ENCODE assay signal across 21 cellular contexts in genomic region chr2:177051278-177051677, GRCh38.
DNase-seq lines count a peak whose midpoint lies in the region; ATAC-seq and TF ChIP-seq lines count a peak whose summit lies in the region.
"Had no signal": no experiment of that assay in that cellular context is flagged by ENCODE, and none has a peak within 500 bp of the region (broad histone marks: within the 10 kb centered on the region; RNA-seq: fewer than 3 reads in every experiment).

No MANE protein-coding gene starts in this region.

- H3K27me3 Mint-ChIP-seq in glutamatergic neuron (ENCODE audit: unreplicated experiment): peaks cover 1% of the 10 kb centered on the region
- H3K27me3 Mint-ChIP-seq: CD4-positive, alpha-beta T cell had no signal

- no peaks in the 10 kb centered on the region for H3K27me3 ChIP-seq in SK-N-SH (ENCODE audit: insufficient read depth)
- H3K27me3 ChIP-seq: BLaER1 had no signal

- no peaks in the 10 kb centered on the region for H4K20me1 ChIP-seq in SK-N-SH (ENCODE audit: insufficient read depth)
- H4K20me1 ChIP-seq: BLaER1 had no signal

- no peak overlapping the region for H3K4me2 ChIP-seq in SK-N-SH
- H3K4me2 ChIP-seq: BLaER1, GM23338 had no signal

- no peaks in the 10 kb centered on the region for H3K9me2 ChIP-seq in SK-N-SH

- H3K36me3 Mint-ChIP-seq in glutamatergic neuron (ENCODE audit: unreplicated experiment): no peaks in the 10 kb centered on the region
- H3K36me3 Mint-ChIP-seq: CD8-positive, alpha-beta memory T cell had no signal

- H3F3A ChIP-seq in SK-N-SH (replicated peaks; ENCODE audit: insufficient read depth): no peaks in the 10 kb centered on the region

- H3K4me1 ChIP-seq in SK-N-SH (ENCODE audit: control insufficient read depth in 1 of 2, insufficient read depth in 2 of 2, low read depth in 1 of 2, low read length in 1 of 2): peaks cover 0 to 7% of the 10 kb centered on the region in 2 experiments; a peak in 2 of 4 replicates
- H3K4me1 ChIP-seq: BLaER1 had no signal

- H3K27ac ChIP-seq in SK-N-SH (ENCODE audit: low read depth in 2 of 2, low read length in 1 of 2): no peak overlapping the region
- H3K27ac ChIP-seq: 22Rv1, BLaER1, C4-2B had no signal

- no peak overlapping the region for H3K4me3 Mint-ChIP-seq in glutamatergic neuron (ENCODE audit: unreplicated experiment)
- H3K4me3 Mint-ChIP-seq: B cell; CD4-positive, alpha-beta T cell; GM23338; H9 had no signal

- H3K27ac Mint-ChIP-seq in glutamatergic neuron (ENCODE audit: unreplicated experiment): no peak overlapping the region
- H3K27ac Mint-ChIP-seq: B cell; CD4-positive, alpha-beta T cell; GM23338; H9 had no signal

- no peak for TF ChIP-seq RAD21 in SK-N-SH (IDR thresholded peaks at IDR 0.05; ENCODE audit: low read length)

- WGBS in SK-N-SH (ENCODE audit: low lambda C conversion rate): 8% methylated on average over 1 of the region's 1 CpG

- no peak overlapping the region for H3K4me3 ChIP-seq in SK-N-SH (ENCODE audit: low read depth in 2 of 2, low read length in 1 of 2)
- H3K4me3 ChIP-seq: BLaER1, GM23338 had no signal

- H3K9me3 Mint-ChIP-seq in glutamatergic neuron (ENCODE audit: unreplicated experiment): no peaks in the 10 kb centered on the region
- H3K9me3 Mint-ChIP-seq: CD4-positive, alpha-beta T cell; GM23338; H9 had no signal

- no peak for ATAC-seq in GM21786 (IDR thresholded peaks at IDR 0.05; ENCODE audit: unreplicated experiment)
- ATAC-seq: GM23338, HCT116 had no signal

- H2AFZ ChIP-seq in SK-N-SH (ENCODE audit: low read depth): no peak overlapping the region
- H2AFZ ChIP-seq: GM23338 had no signal

- peak in 1 of 2 experiments; percentile 80; a peak in 2 of 4 replicates for TF ChIP-seq EP300 in SK-N-SH (IDR thresholded peaks at IDR 0.05; ENCODE audit: borderline replicate concordance in 1 of 2, low read depth in 1 of 2, low read length in 1 of 2)

- DNase-seq in NCI-H748 (lab: John Stamatoyannopoulos, UW; ENCODE audit: unreplicated experiment) (peak; percentile 37), NCI-H748 treated with DMSO at 0.1 percent for 48 hours (lab: John Stamatoyannopoulos, UW) (no peak), NCI-H146 treated with DMSO at 0.1 percent for 48 hours (lab: John Stamatoyannopoulos, UW; ENCODE audit: unreplicated experiment) (peak; percentile 29), SK-N-SH (peak; percentile 37), cerebellar cortex (ENCODE audit: low spot score) (peak; percentile 29), CD1c-positive myeloid dendritic cell (ENCODE audit: extremely low spot score) (no peak), glutamatergic neuron (no peak)
- DNase-seq: Calu3; CD4-positive, alpha-beta T cell; CD8-positive, alpha-beta memory T cell; DMS79; EL; GDM1; H9 had no signal

- no peak for TF ChIP-seq CTCF in SK-N-SH (IDR thresholded peaks at IDR 0.05)
- no peak for TF ChIP-seq CTCF in glutamatergic neuron (IDR thresholded peaks at IDR 0.05; ENCODE audit: partially characterized antibody, unreplicated experiment)

- H3K79me2 ChIP-seq in SK-N-SH (ENCODE audit: insufficient read depth): no peaks in the 10 kb centered on the region

- POLR2A ChIA-PET in SK-N-SH (lab: Yijun Ruan, JAX): no interaction called here

- no peaks in the 10 kb centered on the region for H3K9me3 ChIP-seq in SK-N-SH

- CTCF ChIA-PET in SK-N-SH (lab: Yijun Ruan, JAX): interaction anchor here (0.7 to 2.5 kb wide), 6 partner anchors 12 to 97 kb away, joined by 3 to 11 read pairs (median 3); no protein-coding TSS in a partner anchor

- H3K9ac ChIP-seq in SK-N-SH: no peak overlapping the region
- H3K9ac ChIP-seq: BLaER1 had no signal

- no peaks in the 10 kb centered on the region for H3K36me3 ChIP-seq in SK-N-SH (replicated peaks in 1 of 2; ENCODE audit: control insufficient read depth in 1 of 2, insufficient read depth in 2 of 2, low read length in 1 of 2)
- H3K36me3 ChIP-seq: BLaER1 had no signal

- no peaks in the 10 kb centered on the region for H3K4me1 Mint-ChIP-seq in glutamatergic neuron (ENCODE audit: low read depth, unreplicated experiment)
- H3K4me1 Mint-ChIP-seq: B cell; CD8-positive, alpha-beta memory T cell; H9 had no signal

TF ChIP-seq in SK-N-SH, 30 proteins besides CTCF, POLR2A, EP300 and RAD21:
- no peak for TF ChIP-seq CHD2 (IDR thresholded peaks at IDR 0.05; ENCODE audit: low read length, partially characterized antibody)
- TF ChIP-seq TAF1 (IDR thresholded peaks at IDR 0.05; ENCODE audit: borderline replicate concordance, low read depth, low read length): no peak
- TF ChIP-seq RCOR1 (IDR thresholded peaks at IDR 0.05; ENCODE audit: low read length): peak; percentile 76
- no peak for TF ChIP-seq FOXM1 (IDR thresholded peaks at IDR 0.05; ENCODE audit: low read depth)
- TF ChIP-seq GABPA (IDR thresholded peaks at IDR 0.05; ENCODE audit: low read depth): no peak
- TF ChIP-seq JUND (IDR thresholded peaks at IDR 0.05): no peak
- 0 out of 2 replicates have a peak, but pooled peaks have one; percentile 26 for TF ChIP-seq MXI1 (IDR thresholded peaks at IDR 0.05; ENCODE audit: low read depth, low read length)
- no peak for TF ChIP-seq IRF3 (IDR thresholded peaks at IDR 0.05; ENCODE audit: low read depth, low read length)
- peak; percentile 87 for TF ChIP-seq GATA2 (CRISPR knock-in tag; IDR thresholded peaks at IDR 0.05)
- TF ChIP-seq POLR2AphosphoS5 (IDR thresholded peaks at IDR 0.05; ENCODE audit: low read depth, low read length): no peak

Comparison
In these comparisons a context has a peak if more than half of its experiments do, and no peak if none do; other contexts are left out.
1. DNase-seq: peak in NCI-H748 (single experiment), NCI-H146 treated with DMSO at 0.1 percent for 48 hours (single experiment), SK-N-SH (single experiment) and cerebellar cortex (single experiment); none in NCI-H748 treated with DMSO at 0.1 percent for 48 hours (single experiment), CD1c-positive myeloid dendritic cell (single experiment) and glutamatergic neuron (single experiment).